ENCODE assay signal across 9 cellular contexts in genomic region chr10:3764626-3765375, GRCh38. TPM values are rescaled to one million over a fixed set of nuclear protein-coding genes. Genes with fewer than 3 reads are reported as not detected.
DNase-seq lines count a peak whose midpoint lies in the region; ATAC-seq and TF ChIP-seq lines count a peak whose summit lies in the region.
"Had no signal": no experiment of that assay in that cellular context is flagged by ENCODE, and none has a peak within 500 bp of the region (broad histone marks: within the 10 kb centered on the region; RNA-seq: fewer than 3 reads in every experiment).

No MANE protein-coding gene starts in this region.

- H3K27me3 ChIP-seq in CD8-positive, alpha-beta memory T cell (ENCODE audit: insufficient read depth, low read length, poor library complexity, severe bottlenecking), result no peaks in the 10 kb centered on the region
- H3K27me3 ChIP-seq in WERI-Rb-1 (ENCODE audit: insufficient read depth, low read depth, severe bottlenecking), result no peaks in the 10 kb centered on the region

- H3K27me3 Mint-ChIP-seq in CD8-positive, alpha-beta memory T cell, result no peaks in the 10 kb centered on the region
- no peaks in the 10 kb centered on the region for H3K27me3 Mint-ChIP-seq in activated T-cell treated with anti-CD3 and anti-CD28 coated beads, Interleukin-2, amount 50 U/mL, for 4 hours (ENCODE audit: low read depth)
- no peaks in the 10 kb centered on the region for H3K27me3 Mint-ChIP-seq in memory B cell

- no peaks in the 10 kb centered on the region for H3K9me3 ChIP-seq in CD8-positive, alpha-beta memory T cell (ENCODE audit: low read length)
- no peaks in the 10 kb centered on the region for H3K9me3 ChIP-seq in WERI-Rb-1 (ENCODE audit: severe bottlenecking)

- peak in 1 of 5 donors; percentile 21 for DNase-seq in CD8-positive, alpha-beta memory T cell
- peak; percentile 37 for DNase-seq in MV-4-11 (lab: John Stamatoyannopoulos, UW)
- peak; percentile 36 for DNase-seq in activated T-cell treated with anti-CD3 and anti-CD28 coated beads, Interleukin-2, amount 50 U/mL, for 4 hours
- DNase-seq in memory B cell (ENCODE audit: low spot score in 2 of 2), result no peak
- no peak for DNase-seq in WERI-Rb-1
- no peak for DNase-seq in NCI-H524 treated with DMSO at 0.1 percent for 48 hours (lab: John Stamatoyannopoulos, UW)
- DNase-seq in ecto neural progenitor cell (ENCODE audit: low spot score), result no peak
- DNase-seq: right cardiac atrium had no signal

- peak overlapping the region; percentile 16 for H3K4me3 ChIP-seq in CD8-positive, alpha-beta memory T cell (ENCODE audit: low read length)
- H3K4me3 ChIP-seq in WERI-Rb-1 (ENCODE audit: low read depth, low read length), result no peak overlapping the region

- no peaks in the 10 kb centered on the region for H3K9me3 Mint-ChIP-seq in CD8-positive, alpha-beta memory T cell
- peaks cover 5% of the 10 kb centered on the region for H3K9me3 Mint-ChIP-seq in activated T-cell treated with anti-CD3 and anti-CD28 coated beads, Interleukin-2, amount 50 U/mL, for 4 hours
- peaks cover 9% of the 10 kb centered on the region for H3K9me3 Mint-ChIP-seq in memory B cell

- no peak overlapping the region for H3K27ac ChIP-seq in CD8-positive, alpha-beta memory T cell (ENCODE audit: low read depth, low read length)
- no peak overlapping the region for H3K27ac ChIP-seq in WERI-Rb-1

- peak overlapping the region; percentile 18 to 89 (median 63) for H3K4me3 Mint-ChIP-seq in CD8-positive, alpha-beta memory T cell
- peak overlapping the region; percentile 1 for H3K4me3 Mint-ChIP-seq in activated T-cell treated with anti-CD3 and anti-CD28 coated beads, Interleukin-2, amount 50 U/mL, for 4 hours
- peak overlapping the region; percentile 61 for H3K4me3 Mint-ChIP-seq in memory B cell

- TF ChIP-seq CTCF in WERI-Rb-1 (IDR thresholded peaks at IDR 0.05; ENCODE audit: low read depth, low read length), result no peak

- peaks cover 57 to 88% (median 79%) of the 10 kb centered on the region in 3 donors for H3K4me1 Mint-ChIP-seq in CD8-positive, alpha-beta memory T cell
- peaks cover 68% of the 10 kb centered on the region for H3K4me1 Mint-ChIP-seq in activated T-cell treated with anti-CD3 and anti-CD28 coated beads, Interleukin-2, amount 50 U/mL, for 4 hours (ENCODE audit: low read depth)
- peaks cover 20% of the 10 kb centered on the region for H3K4me1 Mint-ChIP-seq in memory B cell

- H3K4me1 ChIP-seq in CD8-positive, alpha-beta memory T cell (ENCODE audit: insufficient read depth, low read length), result peaks cover 36% of the 10 kb centered on the region

- no peaks in the 10 kb centered on the region for H3K36me3 ChIP-seq in CD8-positive, alpha-beta memory T cell (ENCODE audit: insufficient read depth, low read length)
- no peaks in the 10 kb centered on the region for H3K36me3 ChIP-seq in WERI-Rb-1

- CTCF ChIA-PET in CD8-positive, alpha-beta memory T cell (lab: Charles Lee), result interaction anchor here (1.9 kb wide), 1 partner anchor 20 kb away, joined by 5 read pairs; no protein-coding TSS in a partner anchor

- ATAC-seq in activated T-cell treated with anti-CD3 and anti-CD28 coated beads, Interleukin-2, amount 50 U/mL, for 4 hours, result peak; percentile 62 to 77
- no peak for ATAC-seq in memory B cell (ENCODE audit: low read depth)
- no peak for ATAC-seq in HG03039 (IDR thresholded peaks at IDR 0.05; ENCODE audit: unreplicated experiment)

- POLR2A ChIA-PET in CD8-positive, alpha-beta memory T cell (lab: Charles Lee), result interaction anchor here (0.8 to 2.0 kb wide), 6 partner anchors 10 to 25 kb away, joined by 3 to 16 read pairs (median 4); partner anchors contain the start of gene KLF6

- H3K36me3 Mint-ChIP-seq in CD8-positive, alpha-beta memory T cell, result no peaks in the 10 kb centered on the region
- H3K36me3 Mint-ChIP-seq in activated T-cell treated with anti-CD3 and anti-CD28 coated beads, Interleukin-2, amount 50 U/mL, for 4 hours (ENCODE audit: insufficient read depth), result no peaks in the 10 kb centered on the region
- H3K36me3 Mint-ChIP-seq in memory B cell, result peaks cover 5% of the 10 kb centered on the region

- peak overlapping the region; percentile 38 to 97 (median 80) for H3K27ac Mint-ChIP-seq in CD8-positive, alpha-beta memory T cell
- no peak overlapping the region for H3K27ac Mint-ChIP-seq in memory B cell

RNA-seq across cellular contexts. Expression of gene KLF6, which starts 20.2 kb away (rescaled TPM):
- 100 to 1,000 TPM; 187 to 192 TPM for total RNA-seq in CD8-positive, alpha-beta memory T cell
- 883 TPM for polyA plus RNA-seq in CD8-positive, alpha-beta memory T cell
- 100 to 1,000 TPM; 188 to 247 (median 209) TPM for total RNA-seq in activated T-cell treated with anti-CD3 and anti-CD28 coated beads, Interleukin-2, amount 50 U/mL, for 4 hours

Comparison
In these comparisons a context has a peak if more than half of its experiments do, and no peak if none do; other contexts are left out.
1. DNase-seq: peak in MV-4-11 (single experiment) and activated T-cell treated with anti-CD3 and anti-CD28 coated beads, Interleukin-2, amount 50 U/mL, for 4 hours (single experiment); none in memory B cell (0 of 2), WERI-Rb-1 (single experiment), NCI-H524 treated with DMSO at 0.1 percent for 48 hours (single experiment) and ecto neural progenitor cell (single experiment).
2. H3K4me3 Mint-ChIP-seq: peak in every context shown above with its lines; median percentile 63 in CD8-positive, alpha-beta memory T cell; 61 in memory B cell; 1 in activated T-cell treated with anti-CD3 and anti-CD28 coated beads, Interleukin-2, amount 50 U/mL, for 4 hours.
3. ATAC-seq: peak in activated T-cell treated with anti-CD3 and anti-CD28 coated beads, Interleukin-2, amount 50 U/mL, for 4 hours (2 of 2); none in memory B cell (single experiment) and HG03039 (single experiment).